Comparison of ENCODE assay signal across 9 cellular contexts in the genomic region with DNA sequence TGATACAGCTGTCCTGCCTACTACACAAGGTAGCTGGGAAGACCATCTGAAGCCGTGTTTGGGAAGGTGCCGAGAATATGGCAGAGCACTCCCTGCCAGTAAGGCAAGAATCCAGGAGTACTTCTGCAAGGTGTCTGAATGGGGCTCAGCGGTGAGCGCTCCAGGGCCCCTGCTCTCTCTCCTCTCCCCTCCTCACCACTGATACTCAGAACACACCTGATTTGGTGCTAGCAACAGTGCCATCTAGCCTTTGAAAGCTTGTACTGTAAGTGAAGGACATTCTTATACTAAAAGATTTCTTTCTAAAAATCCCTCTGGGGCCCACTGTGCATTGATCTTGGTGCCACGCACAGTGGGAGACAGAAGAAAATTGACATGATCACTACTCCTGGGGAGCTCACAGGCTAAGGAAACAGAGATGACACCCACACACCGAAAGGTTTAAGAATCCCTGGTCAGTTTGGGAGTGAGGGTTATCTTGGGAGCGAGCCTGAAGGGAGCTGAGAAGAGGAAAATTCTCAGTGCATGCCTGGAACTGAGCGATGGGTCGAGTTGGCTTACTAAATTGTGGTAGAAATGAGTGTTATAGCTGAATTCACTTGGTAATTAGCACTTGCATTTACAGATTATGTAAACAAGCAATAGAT.
DNase-seq lines count a peak whose midpoint lies in the region; ATAC-seq, FAIRE-seq and TF ChIP-seq lines count a peak whose summit lies in the region.
"Had no signal": no experiment of that assay in that cellular context is flagged by ENCODE, and none has a peak within 500 bp of the region (broad histone marks: within the 10 kb centered on the region; RNA-seq: fewer than 3 reads in every experiment).

No MANE protein-coding gene starts in this region.

- in situ Hi-C loops in K562 (cut with MboI), result no loop called here

- no peak overlapping the region for H3K27ac ChIP-seq in DND-41 (ENCODE audit: low read length)
- H3K27ac ChIP-seq in K562 (ENCODE audit: extremely low read depth, low read depth, low read length), result no peak overlapping the region
- no peak overlapping the region for H3K27ac ChIP-seq in liver (ENCODE audit: low read depth in 1 of 2, low read length in 2 of 2)
- H3K27ac ChIP-seq in prostate gland, result no peak overlapping the region

- WGBS in K562 (ENCODE audit: insufficient coverage, low coverage, missing lambda C conversion rate), result 2% methylated on average over 9 of the region's 9 CpGs
- 32% methylated on average over 9 of the region's 9 CpGs for WGBS in liver
- WGBS in prostate gland, result 32% methylated on average over 9 of the region's 9 CpGs

- DNase-seq in DND-41 (no peak), NCI-H187 (lab: John Stamatoyannopoulos, UW) (peak; percentile 32 to 33), K562 (ENCODE audit: extremely low read depth in 1 of 4, low spot score in 3 of 4) (peak in 3 of 4 experiments; percentile 7 to 28 (median 11)), prostate gland (ENCODE audit: low spot score) (no peak)
- no peak for DNase-seq in activated naive CD4-positive, alpha-beta T cell (lab: John Stamatoyannopoulos, UW)
- DNase-seq: stimulated activated naive B cell treated with anti-CD40 and anti-IgM and Interleukin-4, amounts not matched to agents 10 μg/mL and 1 μg/mL and 100 μg/mL, for 72 hours had no signal

- no peaks in the 10 kb centered on the region for H4K20me1 ChIP-seq in DND-41 (ENCODE audit: insufficient read depth, low read length)
- H4K20me1 ChIP-seq in K562 (replicated peaks; ENCODE audit: control insufficient read depth, insufficient read depth, low read length), result no peaks in the 10 kb centered on the region

- H3K9me3 ChIP-seq in DND-41 (ENCODE audit: insufficient read depth, low read length, severe bottlenecking), result no peaks in the 10 kb centered on the region
- no peaks in the 10 kb centered on the region for H3K9me3 ChIP-seq in K562 (replicated peaks; ENCODE audit: control insufficient read depth, insufficient read depth, low read depth, low read length)
- H3K9me3 ChIP-seq in liver (ENCODE audit: control insufficient read depth in 4 of 4, low read length in 3 of 4), result no peaks in the 10 kb centered on the region
- H3K9me3 ChIP-seq in prostate gland, result no peaks in the 10 kb centered on the region

- intact Hi-C loops in K562 (cut with micrococcal nuclease) (no loop called here), prostate gland (cut with DNase I) (loop anchor here (5.0 kb wide), 1 partner anchor 217 kb away; the partner anchor contains the start of gene NTF3)

- H3K4me1 ChIP-seq in DND-41 (ENCODE audit: insufficient read depth, low read length) (no peaks in the 10 kb centered on the region), K562 (replicated peaks in 1 of 2; ENCODE audit: control insufficient read depth in 2 of 2, insufficient read depth in 2 of 2, low read length in 2 of 2) (no peaks in the 10 kb centered on the region), liver (ENCODE audit: control insufficient read depth in 4 of 4, insufficient read depth in 4 of 4, low read length in 3 of 4) (no peaks in the 10 kb centered on the region), prostate gland (replicated peaks) (no peaks in the 10 kb centered on the region)

- H3K9ac ChIP-seq in DND-41 (ENCODE audit: low read depth, low read length), result no peak overlapping the region
- H3K9ac ChIP-seq in K562 (ENCODE audit: insufficient read depth in 1 of 2, low read depth in 2 of 2, low read length in 2 of 2), result no peak overlapping the region
- H3K9ac ChIP-seq in liver (ENCODE audit: low read depth in 1 of 2, low read length in 2 of 2), result no peak overlapping the region

- H3K27me3 ChIP-seq in DND-41 (ENCODE audit: insufficient read depth, low read length, poor library complexity) (no peaks in the 10 kb centered on the region), K562 (ENCODE audit: control insufficient read depth in 2 of 2, insufficient read depth in 2 of 2, low read length in 2 of 2) (0 out of 5 replicates have a peak, but pooled peaks cover 0 to 4% of the 10 kb centered on the region in 2 experiments), liver (ENCODE audit: control insufficient read depth in 4 of 4, insufficient read depth in 4 of 4, low read length in 3 of 4) (peaks cover 0 to 10% (median 1%) of the 10 kb centered on the region in 4 donors), prostate gland (replicated peaks; ENCODE audit: insufficient read depth) (no peaks in the 10 kb centered on the region)

- POLR2A ChIA-PET in K562 (lab: Yijun Ruan, JAX), result interaction anchor here (0.7 kb wide), 1 partner anchor 234 kb away, joined by 3 read pairs; no protein-coding TSS in a partner anchor

- H3K4me2 ChIP-seq in DND-41 (ENCODE audit: insufficient read depth, low read length), result no peak overlapping the region
- H3K4me2 ChIP-seq in K562 (ENCODE audit: insufficient read depth, low read length), result no peak overlapping the region

- ATAC-seq in DND-41 (ENCODE audit: insufficient read depth, low read depth) (no peak), K562 (peak; percentile 79; the same call in 2 of the 3 replicates), GM19351 (IDR thresholded peaks at IDR 0.05; ENCODE audit: unreplicated experiment) (no peak), GM21360 (IDR thresholded peaks at IDR 0.05; ENCODE audit: unreplicated experiment) (no peak)

- TF ChIP-seq CTCF in DND-41 (IDR thresholded peaks at IDR 0.05; ENCODE audit: borderline replicate concordance, extremely low read depth, low read length, poor library complexity, severe bottlenecking) (peak; percentile 58), K562 (IDR thresholded peaks at IDR 0.05 in 2 of 3, conservative IDR thresholded peaks at IDR 0.05 in 1 of 3; ENCODE audit: insufficient read depth in 2 of 3, low read depth in 1 of 3, low read length in 3 of 3) (peak; percentile 35 to 45 (median 42); a peak in 4 of 6 replicates), liver (IDR thresholded peaks at IDR 0.05; ENCODE audit: low read depth, low read length, missing input control) (peak; percentile 43), prostate gland (IDR thresholded peaks at IDR 0.05) (peak in 2 of 4 experiments; percentile 40 to 45)

- FAIRE-seq in K562 (lab: Jason Lieb, UNC), result no peak

- H3K36me3 ChIP-seq in DND-41 (ENCODE audit: insufficient read depth, low read length), result no peaks in the 10 kb centered on the region
- no peaks in the 10 kb centered on the region for H3K36me3 ChIP-seq in K562 (ENCODE audit: control insufficient read depth, insufficient read depth, low read length)
- no peaks in the 10 kb centered on the region for H3K36me3 ChIP-seq in liver (ENCODE audit: control insufficient read depth in 4 of 4, insufficient read depth in 3 of 4, low read depth in 1 of 4, low read length in 3 of 4)
- no peaks in the 10 kb centered on the region for H3K36me3 ChIP-seq in prostate gland

- TF ChIP-seq EP300 in K562 (IDR thresholded peaks at IDR 0.05; ENCODE audit: low read length), result no peak

- TF ChIP-seq POLR2A in K562 (conservative IDR thresholded peaks at IDR 0.05), result no peak
- TF ChIP-seq POLR2A in prostate gland (IDR thresholded peaks at IDR 0.05), result no peak

- BruUV-seq in K562 (replicated peaks; lab: Mats Ljungman, UMichigan), result no TSS peak

- no peaks in the 10 kb centered on the region for H3K9me1 ChIP-seq in K562 (ENCODE audit: control insufficient read depth, insufficient read depth, low read length)

- TF ChIP-seq RAD21 in K562 (CRISPR knock-in tag; conservative IDR thresholded peaks at IDR 0.05 in 1 of 2, IDR thresholded peaks at IDR 0.05 in 1 of 2) (peak in 1 of 2 experiments; percentile 31; a peak in 2 of 4 replicates), liver (IDR thresholded peaks at IDR 0.05) (peak; percentile 75 to 78)

- no peak overlapping the region for H3K4me3 ChIP-seq in DND-41 (ENCODE audit: low read depth in 1 of 2, low read length in 2 of 2)
- H3K4me3 ChIP-seq in K562, result no peak overlapping the region
- H3K4me3 ChIP-seq in liver (ENCODE audit: low read depth in 1 of 3, low read length in 3 of 3), result no peak overlapping the region
- no peak overlapping the region for H3K4me3 ChIP-seq in prostate gland

- H3K79me2 ChIP-seq in DND-41 (ENCODE audit: insufficient read depth, low read length) (no peaks in the 10 kb centered on the region), K562 (ENCODE audit: control insufficient read depth, insufficient read depth, low read length) (no peaks in the 10 kb centered on the region)

- H2AFZ ChIP-seq in DND-41 (ENCODE audit: low read depth, low read length), result no peak overlapping the region
- H2AFZ ChIP-seq in K562 (ENCODE audit: low read depth, low read length), result no peak overlapping the region

- CTCF ChIA-PET in K562 (lab: Yijun Ruan, JAX; ENCODE audit: low intra/inter-chr PET ratio), result no interaction called here

TF ChIP-seq in K562, 482 proteins besides CTCF, POLR2A, EP300 and RAD21:
- TF ChIP-seq SMC3 (conservative IDR thresholded peaks at IDR 0.05; ENCODE audit: insufficient read depth, low read depth, low read length) (0 out of 2 replicates have a peak, but pooled peaks have one; percentile 17), RAD51 (IDR thresholded peaks at IDR 0.05; ENCODE audit: borderline replicate concordance, low read depth) (no peak)

TF ChIP-seq in liver, 16 proteins besides CTCF, POLR2A, EP300 and RAD21 (continues in another document):
- no peak for TF ChIP-seq FOXA2 (IDR thresholded peaks at IDR 0.05)
- TF ChIP-seq GABPA (IDR thresholded peaks at IDR 0.05 in 1 of 2, conservative IDR thresholded peaks at IDR 0.05 in 1 of 2), result no peak
- no peak for TF ChIP-seq HNF4G (IDR thresholded peaks at IDR 0.05)
- TF ChIP-seq YY1 (IDR thresholded peaks at IDR 0.05), result no peak
- TF ChIP-seq, protein P1, sequence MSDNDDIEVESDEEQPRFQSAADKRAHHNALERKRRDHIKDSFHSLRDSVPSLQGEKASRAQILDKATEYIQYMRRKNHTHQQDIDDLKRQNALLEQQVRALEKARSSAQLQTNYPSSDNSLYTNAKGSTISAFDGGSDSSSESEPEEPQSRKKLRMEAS (IDR thresholded peaks at IDR 0.05), result no peak
- TF ChIP-seq JUND (IDR thresholded peaks at IDR 0.05), result no peak
- TF ChIP-seq RXRA (IDR thresholded peaks at IDR 0.05), result no peak

Comparison
In these comparisons a context has a peak if more than half of its experiments do, and no peak if none do; other contexts are left out.
1. DNase-seq: peak in NCI-H187 (2 of 2) and K562 (3 of 4); none in DND-41 (single experiment), prostate gland (single experiment) and activated naive CD4-positive, alpha-beta T cell (0 of 4).